In the genomic region with DNA sequence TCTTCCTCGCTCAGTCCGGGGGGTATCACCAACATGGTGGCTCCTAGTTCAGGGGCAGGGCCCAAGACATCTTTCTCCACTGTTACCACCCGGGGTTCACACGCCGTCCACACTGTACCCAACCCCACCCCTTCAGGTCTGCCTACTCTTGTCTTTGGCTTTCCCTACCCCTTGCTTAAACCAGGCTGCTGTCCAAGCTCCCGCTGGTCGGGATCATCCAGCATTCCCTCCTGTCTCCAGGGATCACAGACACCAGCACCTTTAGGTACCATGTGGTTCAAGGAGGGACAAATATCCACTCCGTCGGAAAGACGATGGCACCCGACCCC, we compare ENCODE assay signal across 6 cellular contexts. TPM values are rescaled to one million over a fixed set of nuclear protein-coding genes. Genes with fewer than 3 reads are reported as not detected.
DNase-seq lines count a peak whose midpoint lies in the region; ATAC-seq and TF ChIP-seq lines count a peak whose summit lies in the region.

No MANE protein-coding gene starts in this region.

- no TSS peak for BruUV-seq in A673 (replicated peaks; lab: Mats Ljungman, UMichigan)

- no peak for TF ChIP-seq CTCF in A673 (conservative IDR thresholded peaks at IDR 0.05; ENCODE audit: low read depth, low read length)
- TF ChIP-seq CTCF in smooth muscle cell (IDR thresholded peaks at IDR 0.05; ENCODE audit: borderline replicate concordance, insufficient read depth, poor library complexity, severe bottlenecking), result no peak

- no peaks in the 10 kb centered on the region for H3F3A ChIP-seq in smooth muscle cell (ENCODE audit: low read depth)

- CTCF ChIA-PET in A673 (lab: Charles Lee), result interaction anchor here (0.6 kb wide), 1 partner anchor 171 kb away, joined by 3 read pairs; no protein-coding TSS in a partner anchor

- H3K9me3 ChIP-seq in A673 (ENCODE audit: low read depth, low read length, poor library complexity, severe bottlenecking) (no peaks in the 10 kb centered on the region), smooth muscle cell (replicated peaks; ENCODE audit: low read depth) (no peaks in the 10 kb centered on the region)

- H3K27me3 ChIP-seq in A673 (replicated peaks; ENCODE audit: insufficient read depth, low read depth, low read length, poor library complexity), result no peaks in the 10 kb centered on the region
- no peaks in the 10 kb centered on the region for H3K27me3 ChIP-seq in smooth muscle cell (ENCODE audit: low read depth)

- peak overlapping the region; percentile 97 for H3K9ac ChIP-seq in smooth muscle cell (ENCODE audit: low read depth)

- H3K4me2 ChIP-seq in smooth muscle cell, result peak overlapping the region; percentile 91

- WGBS in smooth muscle cell (ENCODE audit: low lambda C conversion rate), result 16% methylated on average over 11 of the region's 11 CpGs

- intact Hi-C loops in A673 (cut with micrococcal nuclease; ENCODE audit: unreplicated experiment), result loop anchor here (10.0 kb wide), 1 partner anchor 274 kb away; a partner anchor contains a TSS

- H4K20me1 ChIP-seq in smooth muscle cell (ENCODE audit: low read depth), result no peaks in the 10 kb centered on the region

- ATAC-seq in HG03442 (IDR thresholded peaks at IDR 0.05; ENCODE audit: unreplicated experiment), result peak; percentile 11

- H3K36me3 ChIP-seq in A673 (ENCODE audit: insufficient read depth, low read length, poor library complexity, severe bottlenecking) (peaks cover 35% of the 10 kb centered on the region), smooth muscle cell (ENCODE audit: low read depth) (peaks cover 4% of the 10 kb centered on the region)

- peak overlapping the region; percentile 88 for H3K27ac ChIP-seq in A673 (ENCODE audit: low read depth, low read length, poor library complexity, severe bottlenecking)
- peak overlapping the region; percentile 45 for H3K27ac ChIP-seq in epithelial cell of prostate
- peak overlapping the region; percentile 86 for H3K27ac ChIP-seq in smooth muscle cell (ENCODE audit: low read depth)

- peaks cover 32% of the 10 kb centered on the region for H3K79me2 ChIP-seq in smooth muscle cell (ENCODE audit: low read depth)

- no peak for DNase-seq in A673 (ENCODE audit: low spot score)
- no peak for DNase-seq in epithelial cell of prostate (ENCODE audit: low read depth, low spot score)
- DNase-seq in smooth muscle cell (lab: John Stamatoyannopoulos, UW; ENCODE audit: unreplicated experiment), result no peak
- no peak for DNase-seq in putamen (ENCODE audit: low spot score)
- no peak for DNase-seq in DMS153 treated with DMSO at 0.1 percent for 48 hours (lab: John Stamatoyannopoulos, UW; ENCODE audit: unreplicated experiment)

- H3K4me3 ChIP-seq in A673 (ENCODE audit: low read depth, low read length, poor library complexity, severe bottlenecking) (peak overlapping the region; percentile 88), smooth muscle cell (peak overlapping the region; percentile 92)

- POLR2A ChIA-PET in A673 (lab: Charles Lee; ENCODE audit: low non-redundant PET), result interaction anchor here (0.6 kb wide), 1 partner anchor 40 kb away, joined by 3 read pairs; no protein-coding TSS in a partner anchor

- peaks cover 14% of the 10 kb centered on the region for H3K4me1 ChIP-seq in A673 (ENCODE audit: insufficient read depth, low read length, poor library complexity, severe bottlenecking)
- peaks cover 8% of the 10 kb centered on the region for H3K4me1 ChIP-seq in smooth muscle cell (ENCODE audit: low read depth)

- peak overlapping the region; percentile 86 for H2AFZ ChIP-seq in smooth muscle cell (ENCODE audit: low read depth)

RNA-seq across cellular contexts. Expression of a gene that starts 0.4 kb away (rescaled TPM):
- 94.3 and 96.8 TPM in 2 replicates for total RNA-seq in A673 (2021)
- 78.6 and 91.5 TPM in 2 replicates for total RNA-seq in smooth muscle cell
- 125 and 134 TPM in 2 replicates for polyA plus RNA-seq in smooth muscle cell

RNA-seq across cellular contexts. Expression of a gene that starts 0.6 kb away (rescaled TPM):
- total RNA-seq in A673 (2021), result 64.2 and 71.3 TPM in 2 replicates
- total RNA-seq in smooth muscle cell, result 24.6 and 27.6 TPM in 2 replicates
- 55.0 and 56.0 TPM in 2 replicates for polyA plus RNA-seq in smooth muscle cell

RNA-seq across cellular contexts. Expression of a gene that starts 12.5 kb away (rescaled TPM):
- total RNA-seq in A673 (2021) (0.32 TPM in 1 of 2 replicates, not detected in the other), smooth muscle cell (not detected in 2 replicates)
- polyA plus RNA-seq in smooth muscle cell, result 2.3 and 4.1 TPM in 2 replicates

RNA-seq across cellular contexts. Expression of a gene that starts 13.6 kb away (rescaled TPM):
- total RNA-seq in A673 (2021) (35.6 and 37.2 TPM in 2 replicates), smooth muscle cell (7.8 and 11.0 TPM in 2 replicates)
- 21.9 and 23.5 TPM in 2 replicates for polyA plus RNA-seq in smooth muscle cell

RNA-seq across cellular contexts. Expression of a gene that starts 23.5 kb away (rescaled TPM):
- 4.6 TPM in 2 replicates for total RNA-seq in A673 (2021)
- total RNA-seq in smooth muscle cell, result 2.8 and 4.6 TPM in 2 replicates
- 1.7 and 4.4 TPM in 2 replicates for polyA plus RNA-seq in smooth muscle cell
